Comparison of ENCODE assay signal across 28 cellular contexts in genomic region chr22:19960491-19961200, GRCh38. TPM values are rescaled to one million over a fixed set of nuclear protein-coding genes. Genes with fewer than 3 reads are reported as not detected.
DNase-seq lines count a peak whose midpoint lies in the region; ATAC-seq, FAIRE-seq and TF ChIP-seq lines count a peak whose summit lies in the region.
"Had no signal": no experiment of that assay in that cellular context is flagged by ENCODE, and none has a peak within 500 bp of the region (broad histone marks: within the 10 kb centered on the region; RNA-seq: fewer than 3 reads in every experiment).

No MANE protein-coding gene starts in this region.

- no peak overlapping the region for H3K4me2 ChIP-seq in astrocyte (ENCODE audit: low read length)

- H3K27ac Mint-ChIP-seq in astrocyte (ENCODE audit: unreplicated experiment) (no peak overlapping the region), mesothelial cell of epicardium (peak overlapping the region; percentile 43)
- H3K27ac Mint-ChIP-seq: memory B cell had no signal

- H3K27me3 Mint-ChIP-seq in astrocyte (ENCODE audit: low read depth, unreplicated experiment) (no peaks in the 10 kb centered on the region), mesothelial cell of epicardium (ENCODE audit: low read depth) (no peaks in the 10 kb centered on the region)
- H3K27me3 Mint-ChIP-seq: memory B cell; stimulated activated naive CD8-positive, alpha-beta T cell treated with anti-CD3 and anti-CD28 coated beads, Interleukin-15, amount 100 ng/mL, for 72 hours had no signal

- H3K27ac ChIP-seq in astrocyte (ENCODE audit: low read depth, low read length) (no peak overlapping the region), stomach smooth muscle (ENCODE audit: low read length) (peak overlapping the region; percentile 62), small intestine (ENCODE audit: low read depth in 1 of 2, low read length in 1 of 2) (no peak overlapping the region)

- FAIRE-seq in astrocyte (lab: Jason Lieb, UNC) (no peak), small intestine (lab: Jason Lieb, UNC) (no peak)
- FAIRE-seq: GM19239 had no signal

- H3K4me1 ChIP-seq in astrocyte (ENCODE audit: insufficient read depth, low read length) (peaks cover 27% of the 10 kb centered on the region), stomach smooth muscle (ENCODE audit: control insufficient read depth, insufficient read depth, low read length) (peaks cover 39% of the 10 kb centered on the region), small intestine (ENCODE audit: control insufficient read depth in 2 of 2, insufficient read depth in 1 of 2, low read depth in 1 of 2, low read length in 1 of 2) (peaks cover 0 to 9% of the 10 kb centered on the region in 2 donors)

- H3K4me1 Mint-ChIP-seq in astrocyte (ENCODE audit: low read depth, unreplicated experiment), result peaks cover 15% of the 10 kb centered on the region
- H3K4me1 Mint-ChIP-seq in mesothelial cell of epicardium, result peaks cover 33% of the 10 kb centered on the region

- intact Hi-C loops in left ventricle myocardium superior (cut with micrococcal nuclease) (no loop called here), left cardiac atrium (cut with DNase I) (no loop called here)

- no peak overlapping the region for H2AFZ ChIP-seq in astrocyte (ENCODE audit: low read depth, low read length)

- H3K9ac ChIP-seq in astrocyte (ENCODE audit: low read length) (no peak overlapping the region), stomach smooth muscle (ENCODE audit: low read length in 2 of 2) (peak overlapping the region in 1 of 2 donors; percentile 29)

- H3K36me3 ChIP-seq in astrocyte (ENCODE audit: insufficient read depth, low read length) (no peaks in the 10 kb centered on the region), stomach smooth muscle (ENCODE audit: control insufficient read depth in 2 of 2, insufficient read depth in 2 of 2, low read length in 2 of 2) (peaks cover 0 to 15% of the 10 kb centered on the region in 2 donors), small intestine (ENCODE audit: control insufficient read depth in 2 of 2, insufficient read depth in 2 of 2, low read length in 2 of 2) (no peaks in the 10 kb centered on the region)

- DNase-seq in left ventricle myocardium superior (peak; percentile 23), left cardiac atrium (no peak), astrocyte (ENCODE audit: low read depth) (no peak), mesothelial cell of epicardium (ENCODE audit: low spot score in 2 of 2, unreplicated experiment in 2 of 2) (no peak), amniotic stem cell (lab: John Stamatoyannopoulos, UW) (no peak), small intestine (no peak), SHP77 treated with DMSO at 0.1 percent for 48 hours (lab: John Stamatoyannopoulos, UW) (no peak)
- DNase-seq: activated CD4-positive, CD25-positive, alpha-beta regulatory T cell treated with anti-CD3 and anti-CD28 coated beads, Interleukin-2, amount 50 U/mL, for 72 hours; activated naive CD4-positive, alpha-beta T cell treated with Interleukin-2 at 50 U/mL for 16 hours; activated T-cell treated with anti-CD3 and anti-CD28 coated beads, Interleukin-2, amount 50 U/mL, for 4 hours; anterior cingulate cortex; caudate nucleus; dermis blood vessel endothelial cell; EL; H9; NCI-H1092; NCI-H2029 treated with DMSO at 0.1 percent for 48 hours; NCI-H345; NCI-H748 treated with DMSO at 0.1 percent for 48 hours; retina; stimulated activated CD4-positive, alpha-beta T cell treated with anti-CD3 and anti-CD28 coated beads, Interleukin-15, amount 100 ng/mL, for 24 hours; stimulated activated naive CD8-positive, alpha-beta T cell treated with anti-CD3 and anti-CD28 coated beads, Interleukin-15, amount 100 ng/mL, for 72 hours; SW 1271 had no signal

- WGBS in small intestine, 3 donors, result 76 to 83% (median 81%) methylated on average over 12 of the region's 12 CpGs

- H3K36me3 Mint-ChIP-seq in astrocyte (ENCODE audit: low read depth, unreplicated experiment) (peaks cover 2% of the 10 kb centered on the region), mesothelial cell of epicardium (peaks cover 2% of the 10 kb centered on the region)

- H3K4me3 Mint-ChIP-seq in astrocyte (ENCODE audit: unreplicated experiment) (peak overlapping the region; percentile 57), mesothelial cell of epicardium (peak overlapping the region; percentile 69)
- H3K4me3 Mint-ChIP-seq: activated T-cell treated with anti-CD3 and anti-CD28 coated beads, Interleukin-2, amount 50 U/mL, for 4 hours; CD14-positive monocyte; H9; memory B cell; stimulated activated naive CD8-positive, alpha-beta T cell treated with anti-CD3 and anti-CD28 coated beads, Interleukin-15, amount 100 ng/mL, for 72 hours had no signal

- H3K79me2 ChIP-seq in astrocyte (ENCODE audit: insufficient read depth, low read length), result peaks cover 2% of the 10 kb centered on the region

- no peaks in the 10 kb centered on the region for H3K9me3 Mint-ChIP-seq in astrocyte (ENCODE audit: unreplicated experiment)
- no peaks in the 10 kb centered on the region for H3K9me3 Mint-ChIP-seq in mesothelial cell of epicardium
- H3K9me3 Mint-ChIP-seq: activated T-cell treated with anti-CD3 and anti-CD28 coated beads, Interleukin-2, amount 50 U/mL, for 4 hours; CD14-positive monocyte; H9; memory B cell; stimulated activated naive CD8-positive, alpha-beta T cell treated with anti-CD3 and anti-CD28 coated beads, Interleukin-15, amount 100 ng/mL, for 72 hours had no signal

- H3K27me3 ChIP-seq in astrocyte (ENCODE audit: insufficient read depth, low read length) (no peaks in the 10 kb centered on the region), stomach smooth muscle (ENCODE audit: control insufficient read depth in 1 of 2, insufficient read depth in 2 of 2, low read length in 2 of 2) (no peaks in the 10 kb centered on the region), small intestine (ENCODE audit: control insufficient read depth in 2 of 2, insufficient read depth in 2 of 2, low read length in 2 of 2) (no peaks in the 10 kb centered on the region)
- H3K27me3 ChIP-seq: tibial nerve had no signal

- ATAC-seq in left ventricle myocardium superior (no peak), left cardiac atrium (no peak)
- ATAC-seq: activated T-cell treated with anti-CD3 and anti-CD28 coated beads, Interleukin-2, amount 50 U/mL, for 4 hours; stimulated activated naive CD8-positive, alpha-beta T cell treated with anti-CD3 and anti-CD28 coated beads, Interleukin-15, amount 100 ng/mL, for 72 hours had no signal

- TF ChIP-seq CTCF in astrocyte (IDR thresholded peaks at IDR 0.05; ENCODE audit: insufficient read depth, low read depth, low read length), result no peak
- TF ChIP-seq CTCF in mesothelial cell of epicardium (IDR thresholded peaks at IDR 0.05; ENCODE audit: unreplicated experiment), result no peak

- peaks cover 55% of the 10 kb centered on the region for H4K20me1 ChIP-seq in astrocyte (ENCODE audit: insufficient read depth, low read length)

- H3K4me3 ChIP-seq in astrocyte (ENCODE audit: insufficient read depth, low read depth, low read length) (no peak overlapping the region), stomach smooth muscle (ENCODE audit: low read length in 2 of 2) (no peak overlapping the region), small intestine (ENCODE audit: low read depth in 1 of 2, low read length in 2 of 2) (no peak overlapping the region)

- H3K9me3 ChIP-seq in astrocyte (ENCODE audit: insufficient read depth, low read depth, low read length), result no peaks in the 10 kb centered on the region
- no peaks in the 10 kb centered on the region for H3K9me3 ChIP-seq in stomach smooth muscle (ENCODE audit: control insufficient read depth in 2 of 2, low read length in 2 of 2)
- H3K9me3 ChIP-seq in small intestine (ENCODE audit: control insufficient read depth, low read depth), result no peaks in the 10 kb centered on the region
- H3K9me3 ChIP-seq: tibial nerve had no signal

RNA-seq across cellular contexts. Expression of gene TXNRD2, which starts 19.0 kb away (rescaled TPM):
- 42.4 TPM for total RNA-seq in left ventricle myocardium superior
- total RNA-seq in left cardiac atrium, result 10 to 100 TPM; 22.7 to 29.6 TPM
- total RNA-seq in astrocyte, result 19.8 and 25.7 TPM in 2 replicates
- 21.0 to 23.2 TPM (median 22.9 TPM) in 3 replicates for total RNA-seq in mesothelial cell of epicardium
- polyA plus RNA-seq in small intestine, result 10 to 100 TPM; 16.8 to 43.8 (median 37.8) TPM

RNA-seq across cellular contexts. Expression of gene COMT, which starts 19.1 kb away (rescaled TPM):
- 83.4 TPM for total RNA-seq in left ventricle myocardium superior
- 100 to 1,000 TPM; 101 to 103 TPM for total RNA-seq in left cardiac atrium
- total RNA-seq in astrocyte, result 116 and 120 TPM in 2 replicates
- 87.8 to 93.5 TPM (median 93.5 TPM) in 3 replicates for total RNA-seq in mesothelial cell of epicardium
- polyA plus RNA-seq in small intestine, result 100 to 1,000 TPM in 2 of 3 donors, 10 to 100 TPM in 1; 57.8 to 151 (median 119) TPM

RNA-seq across cellular contexts. Expression of gene ARVCF, which starts 56.0 kb away (rescaled TPM):
- total RNA-seq in left ventricle myocardium superior, result 26.8 TPM
- 10 to 100 TPM; 12.5 to 13.4 TPM for total RNA-seq in left cardiac atrium
- total RNA-seq in astrocyte, result 11.0 and 17.9 TPM in 2 replicates
- 38.4 to 43.8 TPM (median 41.2 TPM) in 3 replicates for total RNA-seq in mesothelial cell of epicardium
- polyA plus RNA-seq in small intestine, result 10 to 100 TPM in 1 of 3 donors, 1 to 10 TPM in 2; 2.2 to 11.7 (median 2.9) TPM
